Comparison of ENCODE assay signal across 8 cellular contexts in genomic region chr2:6909431-6910385, GRCh38.
A peak's percentile ranks its signal among the peaks of the same experiment; 100 is the strongest.
DNase-seq lines count a peak whose midpoint lies in the region; ATAC-seq and TF ChIP-seq lines count a peak whose summit lies in the region.

No MANE protein-coding gene starts in this region.

- no peak for TF ChIP-seq CTCF in GM13976 (IDR thresholded peaks at IDR 0.05; ENCODE audit: borderline replicate concordance, control extremely low read depth, extremely low read depth, insufficient read depth, missing control alignments)
- TF ChIP-seq CTCF in HL-60 (IDR thresholded peaks at IDR 0.05; ENCODE audit: insufficient read depth, low read length) = no peak

- no peaks in the 10 kb centered on the region for H3K9me3 Mint-ChIP-seq in activated naive CD8-positive, alpha-beta T cell treated with anti-CD3 and anti-CD28 coated beads, Interleukin-2, amount 50 U/mL, for 24 hours

- H3K27ac Mint-ChIP-seq in activated naive CD8-positive, alpha-beta T cell treated with anti-CD3 and anti-CD28 coated beads, Interleukin-2, amount 50 U/mL, for 24 hours = peak overlapping the region; percentile 94

- H3K27me3 ChIP-seq in HL-60 (ENCODE audit: insufficient read depth, poor library complexity, severe bottlenecking) = no peaks in the 10 kb centered on the region

- peak overlapping the region; percentile 77 for H3K4me3 Mint-ChIP-seq in activated naive CD8-positive, alpha-beta T cell treated with anti-CD3 and anti-CD28 coated beads, Interleukin-2, amount 50 U/mL, for 24 hours

- no peaks in the 10 kb centered on the region for H3K27me3 Mint-ChIP-seq in activated naive CD8-positive, alpha-beta T cell treated with anti-CD3 and anti-CD28 coated beads, Interleukin-2, amount 50 U/mL, for 24 hours

- in situ Hi-C loops in GM13976 (cut with MboI; ENCODE audit: low sequenced_read_pairs, unreplicated experiment) = no loop called here

- H3K4me3 ChIP-seq in HL-60 (replicated peaks; ENCODE audit: insufficient read depth, low read length) = no peak overlapping the region

- H3K27ac ChIP-seq in HL-60 (replicated peaks) = peak overlapping the region; percentile 69

- peak; percentile 57 for DNase-seq in GM13976 (ENCODE audit: low spot score)
- DNase-seq in HL-60 (ENCODE audit: low read depth in 1 of 2, low spot score in 1 of 2) = peak in 1 of 2 experiments; percentile 75
- no peak for DNase-seq in activated naive CD8-positive, alpha-beta T cell treated with anti-CD3 and anti-CD28 coated beads, Interleukin-2, amount 50 U/mL, for 24 hours
- DNase-seq in dedifferentiated amniotic fluid mesenchymal stem cell (ENCODE audit: extremely low spot score) = no peak
- DNase-seq in NCI-H1417 treated with DMSO at 0.1 percent for 48 hours (lab: John Stamatoyannopoulos, UW) = no peak
- DNase-seq in DMS 273 (lab: John Stamatoyannopoulos, UW; ENCODE audit: unreplicated experiment) = no peak
- DNase-seq in NCI-H187 treated with DMSO at 0.1 percent for 48 hours (lab: John Stamatoyannopoulos, UW) = no peak

- ATAC-seq in GM21515 (IDR thresholded peaks at IDR 0.05; ENCODE audit: unreplicated experiment) = peak; percentile 99
- ATAC-seq in activated naive CD8-positive, alpha-beta T cell treated with anti-CD3 and anti-CD28 coated beads, Interleukin-2, amount 50 U/mL, for 24 hours = peak; percentile 60

- peaks cover 21% of the 10 kb centered on the region for H3K36me3 Mint-ChIP-seq in activated naive CD8-positive, alpha-beta T cell treated with anti-CD3 and anti-CD28 coated beads, Interleukin-2, amount 50 U/mL, for 24 hours (ENCODE audit: low read depth)

- H3K4me1 Mint-ChIP-seq in activated naive CD8-positive, alpha-beta T cell treated with anti-CD3 and anti-CD28 coated beads, Interleukin-2, amount 50 U/mL, for 24 hours = peaks cover 92% of the 10 kb centered on the region
